ENCODE assay signal across 8 cellular contexts in genomic region chr22:40637181-40638150, GRCh38. TPM values are rescaled to one million over a fixed set of nuclear protein-coding genes. Genes with fewer than 3 reads are reported as not detected.
DNase-seq lines count a peak whose midpoint lies in the region; ATAC-seq and TF ChIP-seq lines count a peak whose summit lies in the region.

No MANE protein-coding gene starts in this region.

- peak overlapping the region; percentile 56 for H3K4ac ChIP-seq in trophoblast cell (ENCODE audit: low read depth, low read length)

- H3K4me3 ChIP-seq in foreskin fibroblast (ENCODE audit: low read depth in 1 of 2, low read length in 2 of 2) (peak overlapping the region; percentile 79 to 84), trophoblast cell (ENCODE audit: low read depth, low read length) (peak overlapping the region; percentile 67)

- H3K27me3 ChIP-seq in trophoblast cell (ENCODE audit: insufficient read depth, low read length) = no peaks in the 10 kb centered on the region

- ATAC-seq in GM21447 (IDR thresholded peaks at IDR 0.05; ENCODE audit: unreplicated experiment) (peak; percentile 12), GM18861 (IDR thresholded peaks at IDR 0.05; ENCODE audit: unreplicated experiment) (no peak)

- H2BK5ac ChIP-seq in trophoblast cell (ENCODE audit: low read depth, low read length, poor library complexity) = peak overlapping the region; percentile 54

- DNase-seq in AML-193 (lab: John Stamatoyannopoulos, UW) (peak; percentile 43 to 58), NOMO-1 (lab: John Stamatoyannopoulos, UW; ENCODE audit: unreplicated experiment in 2 of 2) (peak; percentile 67 to 70), foreskin fibroblast (no peak), trophoblast cell (peak; percentile 56 to 75), ureter (ENCODE audit: low spot score) (peak; percentile 53)
- DNase-seq in activated T-helper 1 cell treated with anti-CD3 and anti-CD28 coated beads, Interleukin-2, amount 50 U/mL, for 16 hours (ENCODE audit: low read depth in 1 of 2, low spot score in 1 of 2) = peak; percentile 29 to 30

- H2BK120ac ChIP-seq in trophoblast cell (ENCODE audit: insufficient read depth, low read length, poor library complexity) = peak overlapping the region; percentile 87

- peaks cover 9% of the 10 kb centered on the region for H3K79me1 ChIP-seq in trophoblast cell (ENCODE audit: low read length)

- peaks cover 9 to 12% of the 10 kb centered on the region in 2 experiments for H3K4me1 ChIP-seq in trophoblast cell (ENCODE audit: control insufficient read depth in 1 of 2, insufficient read depth in 2 of 2, low read length in 2 of 2)

- H4K12ac ChIP-seq in trophoblast cell (ENCODE audit: low read depth, low read length) = peak overlapping the region; percentile 78

- peak overlapping the region; percentile 84 for H2BK12ac ChIP-seq in trophoblast cell (ENCODE audit: low read length)

- no peak overlapping the region for H2AK5ac ChIP-seq in trophoblast cell (ENCODE audit: low read length)

- peak overlapping the region; percentile 93 for H4K91ac ChIP-seq in trophoblast cell (ENCODE audit: low read depth, low read length)

- peak overlapping the region; percentile 81 for H3K4me2 ChIP-seq in trophoblast cell (ENCODE audit: low read length)

- no peaks in the 10 kb centered on the region for H3K36me3 ChIP-seq in trophoblast cell (ENCODE audit: control insufficient read depth in 1 of 2, insufficient read depth in 2 of 2, low read length in 2 of 2)

- H3K79me2 ChIP-seq in trophoblast cell (ENCODE audit: control insufficient read depth, insufficient read depth, low read length, poor library complexity) = peaks cover 21% of the 10 kb centered on the region

- H3K27ac ChIP-seq in trophoblast cell (ENCODE audit: low read depth, low read length) = peak overlapping the region; percentile 33

- no CpG with 5 or more reads among the region's 46 CpGs for WGBS in trophoblast cell (ENCODE audit: extremely low coverage, insufficient coverage, insufficient read length)

- peak overlapping the region; percentile 93 for H3K14ac ChIP-seq in trophoblast cell (ENCODE audit: low read length)

- H3K9me3 ChIP-seq in trophoblast cell (ENCODE audit: insufficient read depth, low read depth, low read length) = no peaks in the 10 kb centered on the region

- H3K18ac ChIP-seq in trophoblast cell (ENCODE audit: low read length) = peak overlapping the region; percentile 93

- H3K23ac ChIP-seq in trophoblast cell (ENCODE audit: low read length) = no peak overlapping the region

- peak overlapping the region; percentile 9 for H3K9ac ChIP-seq in trophoblast cell (ENCODE audit: low read length)

- peak overlapping the region; percentile 96 for H4K8ac ChIP-seq in trophoblast cell (ENCODE audit: low read depth, low read length)

- H2AFZ ChIP-seq in trophoblast cell (ENCODE audit: insufficient read depth, low read length, poor library complexity) = peak overlapping the region; percentile 96

- TF ChIP-seq CTCF in foreskin fibroblast (IDR thresholded peaks at IDR 0.05; ENCODE audit: low read depth, low read length) = no peak

RNA-seq across cellular contexts. Expression of gene MRTFA, which starts 0.9 kb away (rescaled TPM):
- 51.3 and 51.5 TPM in 2 replicates for polyA plus RNA-seq in trophoblast cell (2013)
- total RNA-seq in ureter = 64.2 TPM

RNA-seq across cellular contexts. Expression of gene MCHR1, which starts 41.8 kb away (rescaled TPM):
- polyA plus RNA-seq in trophoblast cell (2013) = 28.8 and 36.5 TPM in 2 replicates
- not detected for total RNA-seq in ureter

Comparison
In these comparisons a context has a peak if more than half of its experiments do, and no peak if none do; other contexts are left out.
1. DNase-seq: peak in AML-193 (2 of 2), NOMO-1 (2 of 2), activated T-helper 1 cell treated with anti-CD3 and anti-CD28 coated beads, Interleukin-2, amount 50 U/mL, for 16 hours (2 of 2), trophoblast cell (2 of 2) and ureter (single experiment); none in foreskin fibroblast (0 of 2).